ENCODE assay signal across 1 cellular context in genomic region chr1:24909388-24909898, GRCh38.
TF ChIP-seq lines count a peak whose summit lies in the region.

No MANE protein-coding gene starts in this region.

TF ChIP-seq in HepG2, 621 proteins besides CTCF, POLR2A, EP300 and RAD21 (continued from another document and continues in another):
- no peak for TF ChIP-seq ZNF12 (CRISPR knock-in tag; IDR thresholded peaks at IDR 0.05)
- no peak for TF ChIP-seq HNRNPH1 (optimal IDR thresholded peaks at IDR 0.05; ENCODE audit: low read depth, low read length)
- TF ChIP-seq NFE2L2 (IDR thresholded peaks at IDR 0.05; ENCODE audit: low read length): no peak
- TF ChIP-seq ZNF639 (CRISPR knock-in tag; conservative IDR thresholded peaks at IDR 0.05): no peak
- no peak for TF ChIP-seq ZNF841 (CRISPR knock-in tag; IDR thresholded peaks at IDR 0.05; ENCODE audit: borderline replicate concordance)
- no peak for TF ChIP-seq KAT8 (CRISPR knock-in tag; IDR thresholded peaks at IDR 0.05)
- no peak for TF ChIP-seq KLF15 (CRISPR knock-in tag; IDR thresholded peaks at IDR 0.05; ENCODE audit: borderline replicate concordance)
- no peak for TF ChIP-seq DPF2 (CRISPR knock-in tag; IDR thresholded peaks at IDR 0.05; ENCODE audit: borderline replicate concordance, low read depth)
- no peak for TF ChIP-seq HNRNPLL (IDR thresholded peaks at IDR 0.05; ENCODE audit: low read depth, low read length, poor library complexity, severe bottlenecking)
- no peak for TF ChIP-seq JUNB (CRISPR knock-in tag; IDR thresholded peaks at IDR 0.05; ENCODE audit: borderline replicate concordance)
- peak; percentile 89 for TF ChIP-seq XRCC5 (optimal IDR thresholded peaks at IDR 0.05; ENCODE audit: low read length)
- TF ChIP-seq HCFC1 (IDR thresholded peaks at IDR 0.05; ENCODE audit: low read depth, low read length): no peak
- no peak for TF ChIP-seq ZBTB49 (CRISPR knock-in tag; IDR thresholded peaks at IDR 0.05; ENCODE audit: borderline replicate concordance)
- TF ChIP-seq THYN1 (CRISPR knock-in tag; IDR thresholded peaks at IDR 0.05; ENCODE audit: borderline replicate concordance, low read depth): no peak
- TF ChIP-seq ZNF607 (CRISPR knock-in tag; IDR thresholded peaks at IDR 0.05; ENCODE audit: borderline replicate concordance): no peak
- no peak for TF ChIP-seq ZNF18 (CRISPR knock-in tag; IDR thresholded peaks at IDR 0.05; ENCODE audit: insufficient replicate concordance)
- no peak for TF ChIP-seq GMEB2 (CRISPR knock-in tag; IDR thresholded peaks at IDR 0.05; ENCODE audit: low read depth)
- no peak for TF ChIP-seq ZNF230 (CRISPR knock-in tag; IDR thresholded peaks at IDR 0.05)
- TF ChIP-seq ZNF772 (CRISPR knock-in tag; IDR thresholded peaks at IDR 0.05): no peak
- TF ChIP-seq ZNF33A (CRISPR knock-in tag; IDR thresholded peaks at IDR 0.05; ENCODE audit: borderline replicate concordance): no peak
- no peak for TF ChIP-seq ZNF354B (CRISPR knock-in tag; IDR thresholded peaks at IDR 0.05)
- no peak for TF ChIP-seq NBN (conservative IDR thresholded peaks at IDR 0.05)
- no peak for TF ChIP-seq ZNF468 (CRISPR knock-in tag; IDR thresholded peaks at IDR 0.05)
- no peak for TF ChIP-seq ZZZ3 (CRISPR knock-in tag; IDR thresholded peaks at IDR 0.05; ENCODE audit: borderline replicate concordance)
- no peak for TF ChIP-seq TRAFD1 (CRISPR knock-in tag; IDR thresholded peaks at IDR 0.05; ENCODE audit: borderline replicate concordance)
- TF ChIP-seq JARID2 (CRISPR knock-in tag; IDR thresholded peaks at IDR 0.05; ENCODE audit: insufficient replicate concordance): no peak
- no peak for TF ChIP-seq CC2D1A (CRISPR knock-in tag; IDR thresholded peaks at IDR 0.05)
- no peak for TF ChIP-seq ZNF513 (CRISPR knock-in tag; conservative IDR thresholded peaks at IDR 0.05)
- TF ChIP-seq ZFP41 (CRISPR knock-in tag; IDR thresholded peaks at IDR 0.05; ENCODE audit: borderline replicate concordance): no peak
- TF ChIP-seq MIER3 (CRISPR knock-in tag; IDR thresholded peaks at IDR 0.05; ENCODE audit: borderline replicate concordance): no peak
- TF ChIP-seq ZNF292 (CRISPR knock-in tag; IDR thresholded peaks at IDR 0.05; ENCODE audit: borderline replicate concordance, low read depth): no peak; the same call in 1 of the 2 replicates
- no peak for TF ChIP-seq ZBTB44 (CRISPR knock-in tag; IDR thresholded peaks at IDR 0.05)
- TF ChIP-seq ZNF17 (CRISPR knock-in tag; IDR thresholded peaks at IDR 0.05): no peak
- no peak for TF ChIP-seq RFXANK (CRISPR knock-in tag; IDR thresholded peaks at IDR 0.05)
- TF ChIP-seq ZMYM2 (CRISPR knock-in tag; IDR thresholded peaks at IDR 0.05): no peak
- TF ChIP-seq PRDM15 (CRISPR knock-in tag; IDR thresholded peaks at IDR 0.05): peak; percentile 91
- TF ChIP-seq ZNF670 (CRISPR knock-in tag; IDR thresholded peaks at IDR 0.05; ENCODE audit: borderline replicate concordance): no peak
- no peak for TF ChIP-seq TBP (CRISPR knock-in tag; IDR thresholded peaks at IDR 0.05)
- TF ChIP-seq MAF1 (CRISPR knock-in tag; IDR thresholded peaks at IDR 0.05; ENCODE audit: borderline replicate concordance): no peak
- TF ChIP-seq ZMAT5 (CRISPR knock-in tag; IDR thresholded peaks at IDR 0.05; ENCODE audit: borderline replicate concordance, low read depth): no peak
- no peak for TF ChIP-seq TMF1 (CRISPR knock-in tag; IDR thresholded peaks at IDR 0.05; ENCODE audit: low read depth)
- no peak for TF ChIP-seq FLYWCH1 (CRISPR knock-in tag; IDR thresholded peaks at IDR 0.05)
- no peak for TF ChIP-seq DDIT3 (CRISPR knock-in tag; IDR thresholded peaks at IDR 0.05)
- no peak for TF ChIP-seq ZBTB37 (CRISPR knock-in tag; IDR thresholded peaks at IDR 0.05)
- no peak for TF ChIP-seq TOPORS (CRISPR knock-in tag; IDR thresholded peaks at IDR 0.05)
- TF ChIP-seq PLRG1 (conservative IDR thresholded peaks at IDR 0.05): no peak
- TF ChIP-seq ATF2 (CRISPR knock-in tag; IDR thresholded peaks at IDR 0.05): no peak
